In genomic region chr2:219406861-219407230, GRCh38 we compare ENCODE assay signal across 10 cellular contexts. TPM values are rescaled to one million over a fixed set of nuclear protein-coding genes. Genes with fewer than 3 reads are reported as not detected.
A peak's percentile ranks its signal among the peaks of the same experiment; 100 is the strongest.
DNase-seq lines count a peak whose midpoint lies in the region; ATAC-seq and TF ChIP-seq lines count a peak whose summit lies in the region.
"Had no signal": no experiment of that assay in that cellular context is flagged by ENCODE, and none has a peak within 500 bp of the region (broad histone marks: within the 10 kb centered on the region; RNA-seq: fewer than 3 reads in every experiment).

No MANE protein-coding gene starts in this region.

- H3K27me3 ChIP-seq in uterus = no peaks in the 10 kb centered on the region

- 81 to 95% methylated on average over 3 of the region's 3 CpGs for WGBS in mesodermal cell (ENCODE audit: insufficient coverage in 2 of 2), 2 experiments

- H3K4me1 ChIP-seq in mesodermal cell (ENCODE audit: control insufficient read depth, insufficient read depth, low read length, poor library complexity, severe bottlenecking) (peaks cover 57% of the 10 kb centered on the region), uterus (peaks cover 0 to 4% of the 10 kb centered on the region in 2 donors)

- TF ChIP-seq CTCF in epithelial cell of esophagus (IDR thresholded peaks at IDR 0.05; ENCODE audit: insufficient read depth, low read depth, low read length, missing control alignments) = no peak
- no peak for TF ChIP-seq CTCF in uterus (IDR thresholded peaks at IDR 0.05)

- H3K36me3 ChIP-seq in mesodermal cell (ENCODE audit: control insufficient read depth, insufficient read depth, low read length) (no peaks in the 10 kb centered on the region), uterus (no peaks in the 10 kb centered on the region)

- intact Hi-C loops in uterus (cut with DNase I; ENCODE audit: low total_unique reads) = no loop called here

- DNase-seq in LHCN-M2 (ENCODE audit: low read depth) (peak; percentile 91), epithelial cell of esophagus (ENCODE audit: low read depth) (peak; percentile 19), uterus (peak; percentile 82 to 93), activated T-cell treated with anti-CD3 and anti-CD28 coated beads for 4 hours (no peak), RPMI8226 (no peak)
- DNase-seq: activated CD8-positive, alpha-beta T cell treated with anti-CD3 and anti-CD28 coated beads for 36 hours; caudate nucleus; NCI-H1105 treated with DMSO at 0.1 percent for 48 hours had no signal

- no peak for ATAC-seq in HG02870 (IDR thresholded peaks at IDR 0.05; ENCODE audit: unreplicated experiment)
- ATAC-seq: activated CD8-positive, alpha-beta T cell treated with anti-CD3 and anti-CD28 coated beads for 36 hours had no signal

- H3K4me3 ChIP-seq in epithelial cell of esophagus (ENCODE audit: low read length) (no peak overlapping the region), mesodermal cell (ENCODE audit: extremely low read depth, insufficient read depth, low read length, poor library complexity, severe bottlenecking) (no peak overlapping the region), uterus (no peak overlapping the region)

- no peak for TF ChIP-seq POLR2A in uterus (IDR thresholded peaks at IDR 0.05)

- peak overlapping the region; percentile 90 for H3K27ac ChIP-seq in mesodermal cell (ENCODE audit: low read depth, low read length, severe bottlenecking)
- peak overlapping the region; percentile 90 to 95 for H3K27ac ChIP-seq in uterus

- H3K9me3 ChIP-seq in mesodermal cell (ENCODE audit: control insufficient read depth, low read length) (peaks cover 5% of the 10 kb centered on the region), uterus (no peaks in the 10 kb centered on the region)

RNA-seq across cellular contexts. Expression of gene DES, which starts 11.3 kb away (rescaled TPM):
- 863 and 1,551 TPM in 2 replicates for total RNA-seq in LHCN-M2 (2014; rRNA removed)
- 1,873 TPM for polyA plus RNA-seq in LHCN-M2 (2012)
- polyA plus RNA-seq in mesodermal cell (2013, experiment 1 of 2) = 4.8 TPM
- polyA plus RNA-seq in mesodermal cell (2013, experiment 2 of 2) = 5.1 TPM
- 1,000 to 10,000 TPM in 2 of 4 donors, 100 to 1,000 TPM in 2; 578 to 3,551 (median 1,628) TPM for total RNA-seq in uterus
- total RNA-seq: activated CD8-positive, alpha-beta T cell treated with anti-CD3 and anti-CD28 coated beads for 36 hours had no signal

RNA-seq across cellular contexts. Expression of gene DNPEP, which starts 19.1 kb away (rescaled TPM):
- total RNA-seq in LHCN-M2 (2014; rRNA removed) = 55.0 and 63.7 TPM in 2 replicates
- 74.0 TPM for polyA plus RNA-seq in LHCN-M2 (2012)
- polyA plus RNA-seq in mesodermal cell (2013, experiment 1 of 2) = 63.0 TPM
- polyA plus RNA-seq in mesodermal cell (2013, experiment 2 of 2) = 50.6 TPM
- 10 to 100 TPM; 35.9 to 93.7 (median 47.5) TPM for total RNA-seq in uterus

RNA-seq across cellular contexts. Expression of gene SPEG, which starts 27.8 kb away (rescaled TPM):
- total RNA-seq in LHCN-M2 (2014; rRNA removed) (36.2 and 41.5 TPM in 2 replicates), uterus (100 to 1,000 TPM in 1 of 4 donors, 10 to 100 TPM in 3; 22.9 to 318 (median 36.1) TPM)
- 36.6 TPM for polyA plus RNA-seq in LHCN-M2 (2012)
- polyA plus RNA-seq in mesodermal cell (2013, experiment 1 of 2) = 46.3 TPM
- 41.5 TPM for polyA plus RNA-seq in mesodermal cell (2013, experiment 2 of 2)

Comparison
In these comparisons a context has a peak if more than half of its experiments do, and no peak if none do; other contexts are left out.
1. DNase-seq: peak in LHCN-M2 (single experiment), epithelial cell of esophagus (single experiment) and uterus (2 of 2); none in activated T-cell treated with anti-CD3 and anti-CD28 coated beads for 4 hours (single experiment) and RPMI8226 (single experiment).